In the genomic region with DNA sequence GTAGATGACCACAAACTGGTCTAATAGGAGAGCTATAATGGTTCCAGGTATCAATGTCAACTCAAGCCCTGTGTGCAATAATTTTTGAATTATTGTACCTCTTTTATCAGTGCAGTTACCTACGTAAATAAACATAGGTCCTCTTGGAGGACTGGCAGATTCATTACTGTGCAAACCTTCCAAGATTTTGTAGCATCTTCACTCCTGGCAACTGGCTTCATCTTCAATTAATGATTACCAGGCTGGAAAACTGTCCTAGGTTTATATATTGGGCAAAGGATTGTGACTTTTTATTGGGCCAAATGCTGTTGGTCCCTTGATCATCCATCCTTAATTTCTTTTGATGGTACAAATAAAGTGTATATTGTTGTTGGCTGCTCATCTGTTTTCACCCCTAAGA, we compare ENCODE assay signal across 7 cellular contexts. TPM values are rescaled to one million over a fixed set of nuclear protein-coding genes. Genes with fewer than 3 reads are reported as not detected.
"Had no signal": no experiment of that assay in that cellular context is flagged by ENCODE, and none has a peak within 500 bp of the region (broad histone marks: within the 10 kb centered on the region; RNA-seq: fewer than 3 reads in every experiment).

No MANE protein-coding gene starts in this region.

- H3K4me3 ChIP-seq: K562 had no signal

- ATAC-seq: HepG2, K562 had no signal

- DNase-seq: IMR-90, KBM-7, KG1 had no signal

- H3K27ac ChIP-seq: HL-60 had no signal

RNA-seq across cellular contexts. Expression of a gene that starts 35.6 kb away (rescaled TPM):
- total RNA-seq: HT1080, IMR-90 had no signal

RNA-seq across cellular contexts. Expression of a gene that starts 51.0 kb away (rescaled TPM):
- total RNA-seq: HT1080, IMR-90, K562 had no signal
